ENCODE assay signal across 18 cellular contexts in the genomic region with DNA sequence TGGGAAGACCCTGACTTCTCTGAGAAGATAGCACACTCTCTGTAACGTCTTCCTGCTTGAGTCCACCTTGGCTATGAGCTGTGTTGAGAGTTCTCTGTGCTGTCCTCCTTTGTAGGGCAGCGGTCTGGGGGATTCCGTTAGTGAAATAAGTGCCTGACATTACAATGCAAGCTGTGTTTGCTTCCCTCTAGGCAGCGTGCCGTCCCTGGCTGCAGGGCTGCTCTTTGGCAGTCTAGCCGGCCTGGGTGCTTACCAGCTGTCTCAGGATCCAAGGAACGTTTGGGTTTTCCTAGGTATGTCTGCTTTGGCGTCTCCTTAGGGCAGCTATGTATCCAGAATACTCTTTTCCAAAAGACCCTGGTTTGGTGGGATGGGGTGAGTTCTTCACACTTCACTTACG. TPM values are rescaled to one million over a fixed set of nuclear protein-coding genes. Genes with fewer than 3 reads are reported as not detected.
DNase-seq lines count a peak whose midpoint lies in the region; ATAC-seq and TF ChIP-seq lines count a peak whose summit lies in the region.
"Had no signal": no experiment of that assay in that cellular context is flagged by ENCODE, and none has a peak within 500 bp of the region (broad histone marks: within the 10 kb centered on the region; RNA-seq: fewer than 3 reads in every experiment).

No MANE protein-coding gene starts in this region.

- H3K9me2 ChIP-seq in Loucy (replicated peaks; ENCODE audit: low read depth, low read length) = no peaks in the 10 kb centered on the region

- no peak for ATAC-seq in CD4-positive, CD25-positive, alpha-beta regulatory T cell (ENCODE audit: low read depth in 2 of 2)
- ATAC-seq in HG03432 (IDR thresholded peaks at IDR 0.05; ENCODE audit: unreplicated experiment) = no peak
- no peak for ATAC-seq in HG02571 (IDR thresholded peaks at IDR 0.05; ENCODE audit: unreplicated experiment)
- ATAC-seq: effector memory CD8-positive, alpha-beta T cell; heart right ventricle had no signal

- intact Hi-C loops in Calu3 (cut with micrococcal nuclease; ENCODE audit: unreplicated experiment) = no loop called here

- H3K27ac Mint-ChIP-seq in CD4-positive, CD25-positive, alpha-beta regulatory T cell = peak overlapping the region; percentile 26 to 69 (median 35)
- peak overlapping the region; percentile 75 for H3K27ac Mint-ChIP-seq in endothelial cell (ENCODE audit: unreplicated experiment)
- H3K27ac Mint-ChIP-seq in Calu3 (ENCODE audit: unreplicated experiment) = no peak overlapping the region
- H3K27ac Mint-ChIP-seq: activated CD4-positive, alpha-beta T cell treated with anti-CD3 and anti-CD28 coated beads, Interleukin-2, amount 10 ng/mL, durations not matched to agents 24 days and 14 days; effector memory CD8-positive, alpha-beta T cell had no signal

- peaks cover 16 to 58% (median 44%) of the 10 kb centered on the region in 4 donors for H3K4me1 Mint-ChIP-seq in CD4-positive, CD25-positive, alpha-beta regulatory T cell
- peaks cover 27% of the 10 kb centered on the region for H3K4me1 Mint-ChIP-seq in endothelial cell (ENCODE audit: unreplicated experiment)
- peaks cover 9% of the 10 kb centered on the region for H3K4me1 Mint-ChIP-seq in Calu3 (ENCODE audit: low read depth, unreplicated experiment)

- no peak overlapping the region for H3K27ac ChIP-seq in CD4-positive, CD25-positive, alpha-beta regulatory T cell (ENCODE audit: insufficient read depth, low read length, poor library complexity, severe bottlenecking)
- H3K27ac ChIP-seq: tibial nerve had no signal

- H2AFZ ChIP-seq in Loucy (ENCODE audit: low read length) = no peak overlapping the region

- peak overlapping the region; percentile 57 to 93 (median 67) for H3K4me3 Mint-ChIP-seq in CD4-positive, CD25-positive, alpha-beta regulatory T cell
- H3K4me3 Mint-ChIP-seq in endothelial cell (ENCODE audit: unreplicated experiment) = peak overlapping the region; percentile 79
- H3K4me3 Mint-ChIP-seq in Calu3 (ENCODE audit: low read depth, unreplicated experiment) = no peak overlapping the region
- H3K4me3 Mint-ChIP-seq: activated CD4-positive, alpha-beta T cell treated with anti-CD3 and anti-CD28 coated beads, Interleukin-2, amount 10 ng/mL, durations not matched to agents 24 days and 14 days had no signal

- H3K4me3 ChIP-seq in CD4-positive, CD25-positive, alpha-beta regulatory T cell (ENCODE audit: low read depth, low read length) = no peak overlapping the region
- no peak overlapping the region for H3K4me3 ChIP-seq in Loucy (ENCODE audit: low read length, poor library complexity, severe bottlenecking)
- H3K4me3 ChIP-seq: heart right ventricle, lung, tibial nerve had no signal

- H4K20me1 ChIP-seq in Loucy (ENCODE audit: insufficient read depth, low read length, poor library complexity, severe bottlenecking) = no peaks in the 10 kb centered on the region

- peaks cover 19% of the 10 kb centered on the region for H3K4me1 ChIP-seq in CD4-positive, CD25-positive, alpha-beta regulatory T cell (ENCODE audit: control insufficient read depth, insufficient read depth, low read length, poor library complexity, severe bottlenecking)
- H3K4me1 ChIP-seq in Loucy (ENCODE audit: insufficient read depth, low read length, poor library complexity, severe bottlenecking) = peaks cover 25% of the 10 kb centered on the region

- no peaks in the 10 kb centered on the region for H3K27me3 ChIP-seq in CD4-positive, CD25-positive, alpha-beta regulatory T cell (ENCODE audit: control insufficient read depth, insufficient read depth, low read length)
- no peaks in the 10 kb centered on the region for H3K27me3 ChIP-seq in Loucy (ENCODE audit: insufficient read depth, low read length, poor library complexity, severe bottlenecking)
- H3K27me3 ChIP-seq: heart right ventricle, tibial nerve had no signal

- H3K9me3 Mint-ChIP-seq in CD4-positive, CD25-positive, alpha-beta regulatory T cell = peaks cover 0 to 9% (median 0%) of the 10 kb centered on the region in 7 donors
- H3K9me3 Mint-ChIP-seq in endothelial cell (ENCODE audit: unreplicated experiment) = no peaks in the 10 kb centered on the region
- no peaks in the 10 kb centered on the region for H3K9me3 Mint-ChIP-seq in Calu3 (ENCODE audit: low read depth, unreplicated experiment)
- H3K9me3 Mint-ChIP-seq: activated CD4-positive, alpha-beta T cell treated with anti-CD3 and anti-CD28 coated beads, Interleukin-2, amount 10 ng/mL, durations not matched to agents 24 days and 14 days; effector memory CD8-positive, alpha-beta T cell; natural killer cell had no signal

- CTCF ChIA-PET in Calu3 (lab: Charles Lee) = no interaction called here

- H3K79me2 ChIP-seq in Loucy (ENCODE audit: insufficient read depth, low read length) = peaks cover 26% of the 10 kb centered on the region

- no TSS peak for BruUV-seq in Calu3 (replicated peaks; lab: Mats Ljungman, UMichigan)

- peak overlapping the region; percentile 90 for H3K4me2 ChIP-seq in Loucy (ENCODE audit: low read depth, low read length, poor library complexity, severe bottlenecking)

- H3K36me3 Mint-ChIP-seq in CD4-positive, CD25-positive, alpha-beta regulatory T cell = peaks cover 13% of the 10 kb centered on the region
- H3K36me3 Mint-ChIP-seq in endothelial cell (ENCODE audit: low read depth, unreplicated experiment) (peaks cover 22% of the 10 kb centered on the region), Calu3 (ENCODE audit: insufficient read depth, unreplicated experiment) (peaks cover 20% of the 10 kb centered on the region)
- H3K36me3 Mint-ChIP-seq: natural killer cell had no signal

- no peak overlapping the region for H3K9ac ChIP-seq in Loucy (ENCODE audit: low read depth, low read length, poor library complexity, severe bottlenecking)

- H3K27me3 Mint-ChIP-seq in CD4-positive, CD25-positive, alpha-beta regulatory T cell = no peaks in the 10 kb centered on the region
- peaks cover 7% of the 10 kb centered on the region for H3K27me3 Mint-ChIP-seq in endothelial cell (ENCODE audit: unreplicated experiment)
- no peaks in the 10 kb centered on the region for H3K27me3 Mint-ChIP-seq in Calu3 (ENCODE audit: unreplicated experiment)
- H3K27me3 Mint-ChIP-seq: activated CD4-positive, alpha-beta T cell treated with anti-CD3 and anti-CD28 coated beads, Interleukin-2, amount 10 ng/mL, durations not matched to agents 24 days and 14 days had no signal

- peaks cover 15% of the 10 kb centered on the region for H3K36me3 ChIP-seq in CD4-positive, CD25-positive, alpha-beta regulatory T cell (ENCODE audit: control insufficient read depth, insufficient read depth, low read length)
- no peaks in the 10 kb centered on the region for H3K36me3 ChIP-seq in Loucy (ENCODE audit: insufficient read depth, low read length)

- TF ChIP-seq CTCF in Loucy (conservative IDR thresholded peaks at IDR 0.05; ENCODE audit: low read length) (no peak), endothelial cell (IDR thresholded peaks at IDR 0.05; ENCODE audit: unreplicated experiment) (no peak), Calu3 (IDR thresholded peaks at IDR 0.05; ENCODE audit: unreplicated experiment) (no peak)

- no peaks in the 10 kb centered on the region for H3F3A ChIP-seq in Loucy (ENCODE audit: low read depth)

- no peaks in the 10 kb centered on the region for H3K9me3 ChIP-seq in CD4-positive, CD25-positive, alpha-beta regulatory T cell (ENCODE audit: control insufficient read depth in 2 of 2, low read length in 2 of 2)
- no peaks in the 10 kb centered on the region for H3K9me3 ChIP-seq in Loucy (ENCODE audit: insufficient read depth, low read depth, low read length)
- H3K9me3 ChIP-seq: heart right ventricle, tibial nerve had no signal

- DNase-seq in CD4-positive, CD25-positive, alpha-beta regulatory T cell = no peak
- DNase-seq in endothelial cell (ENCODE audit: low spot score) = no peak
- peak in 29 of 56 donors; percentile 5 to 67 (median 28) for DNase-seq in nucleus accumbens (lab: John Stamatoyannopoulos, UW)
- no peak for DNase-seq in Calu3
- DNase-seq in GF-D8 (lab: John Stamatoyannopoulos, UW) = no peak
- DNase-seq: activated CD4-positive, alpha-beta T cell treated with anti-CD3 and anti-CD28 coated beads, Interleukin-2, amount 10 ng/mL, durations not matched to agents 24 days and 14 days; activated naive CD4-positive, alpha-beta T cell treated with Interleukin-2 at 50 U/mL for 16 hours; effector memory CD8-positive, alpha-beta T cell; heart right ventricle; natural killer cell; NCI-H1417 treated with DMSO at 0.1 percent for 48 hours; retina; Right ventricle myocardium superior had no signal

RNA-seq across cellular contexts. Expression of a gene that starts 2.8 kb away (rescaled TPM):
- total RNA-seq in CD4-positive, CD25-positive, alpha-beta regulatory T cell = 15.7 TPM
- 100 to 1,000 TPM in 1 of 4 donors, 10 to 100 TPM in 3; 83.7 to 172 (median 89.2) TPM for polyA plus RNA-seq in CD4-positive, CD25-positive, alpha-beta regulatory T cell
- 96.7 TPM for total RNA-seq in endothelial cell (ENCODE audit: unreplicated experiment)
- 53.4 and 53.6 TPM in 2 replicates for total RNA-seq in Calu3 (2022)

RNA-seq across cellular contexts. Expression of a gene that starts 21.9 kb away (rescaled TPM):
- 48.8 TPM for total RNA-seq in CD4-positive, CD25-positive, alpha-beta regulatory T cell
- 100 to 1,000 TPM; 177 to 219 (median 209) TPM for polyA plus RNA-seq in CD4-positive, CD25-positive, alpha-beta regulatory T cell
- total RNA-seq in endothelial cell (ENCODE audit: unreplicated experiment) = 52.6 TPM
- 50.4 and 63.9 TPM in 2 replicates for total RNA-seq in Calu3 (2022)

RNA-seq across cellular contexts. Expression of a gene that starts 30.9 kb away (rescaled TPM):
- total RNA-seq in CD4-positive, CD25-positive, alpha-beta regulatory T cell = 6.0 TPM
- 10 to 100 TPM; 12.2 to 14.4 (median 13.9) TPM for polyA plus RNA-seq in CD4-positive, CD25-positive, alpha-beta regulatory T cell
- 12.8 TPM for total RNA-seq in endothelial cell (ENCODE audit: unreplicated experiment)
- 14.3 and 15.8 TPM in 2 replicates for total RNA-seq in Calu3 (2022)

RNA-seq across cellular contexts. Expression of a gene that starts 31.3 kb away (rescaled TPM):
- total RNA-seq in CD4-positive, CD25-positive, alpha-beta regulatory T cell = not detected
- 1 to 10 TPM in 2 of 4 donors, under 1 TPM in 1, not detected in 1; 0.68 to 2.6 (median 2.3) TPM for polyA plus RNA-seq in CD4-positive, CD25-positive, alpha-beta regulatory T cell
- total RNA-seq in endothelial cell (ENCODE audit: unreplicated experiment) = 1.6 TPM
- total RNA-seq in Calu3 (2022) = not detected in 2 replicates
- total RNA-seq: tibial nerve had no signal

Comparison
In these comparisons a context has a peak if more than half of its experiments do, and no peak if none do; other contexts are left out.
1. DNase-seq: peak in nucleus accumbens (29 of 56); none in CD4-positive, CD25-positive, alpha-beta regulatory T cell (0 of 3), endothelial cell (single experiment), Calu3 (single experiment) and GF-D8 (single experiment).